13 cellular contexts compared by ENCODE assay signal in the genomic region with DNA sequence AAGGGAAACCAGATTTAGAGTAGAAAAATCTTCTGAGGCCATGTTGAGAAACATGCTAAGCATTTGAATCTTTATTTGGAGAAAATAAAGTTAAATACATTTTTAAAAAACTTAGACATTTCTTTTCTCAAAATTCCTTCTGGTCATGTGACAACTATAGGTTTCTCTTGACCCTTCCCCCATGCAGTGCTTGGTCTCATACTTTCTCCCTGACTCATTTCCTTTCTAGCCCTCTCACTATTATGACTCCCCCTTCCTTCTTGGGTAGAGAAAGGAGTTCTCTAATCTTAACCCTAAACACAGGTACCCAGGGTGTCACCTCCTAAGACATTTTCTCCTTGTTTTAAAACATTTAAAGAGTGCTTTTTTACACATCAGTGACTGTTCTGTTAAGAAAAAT.
DNase-seq lines count a peak whose midpoint lies in the region; ATAC-seq and TF ChIP-seq lines count a peak whose summit lies in the region.
"Had no signal": no experiment of that assay in that cellular context is flagged by ENCODE, and none has a peak within 500 bp of the region (broad histone marks: within the 10 kb centered on the region; RNA-seq: fewer than 3 reads in every experiment).

No MANE protein-coding gene starts in this region.

- no peak overlapping the region for H3K4me3 ChIP-seq in RWPE2 (ENCODE audit: severe bottlenecking)
- H3K4me3 ChIP-seq in fibroblast of pulmonary artery (replicated peaks; ENCODE audit: low read depth, low read length): no peak overlapping the region

- no peak overlapping the region for H3K4me3 Mint-ChIP-seq in stimulated activated naive CD8-positive, alpha-beta T cell treated with anti-CD3 and anti-CD28 coated beads, Interleukin-15, amount 100 ng/mL, for 72 hours
- H3K4me3 Mint-ChIP-seq: activated naive CD8-positive, alpha-beta T cell; T-cell had no signal

- H3K27me3 ChIP-seq in RWPE2 (ENCODE audit: insufficient read depth, poor library complexity, severe bottlenecking): no peaks in the 10 kb centered on the region

- H3K9me3 Mint-ChIP-seq in stimulated activated naive CD8-positive, alpha-beta T cell treated with anti-CD3 and anti-CD28 coated beads, Interleukin-15, amount 100 ng/mL, for 72 hours: no peaks in the 10 kb centered on the region
- H3K9me3 Mint-ChIP-seq: T-cell had no signal

- TF ChIP-seq CTCF in RWPE2 (IDR thresholded peaks at IDR 0.05; ENCODE audit: poor library complexity, severe bottlenecking): no peak
- TF ChIP-seq CTCF in fibroblast of pulmonary artery (IDR thresholded peaks at IDR 0.05; ENCODE audit: low read length, missing control alignments): no peak

- H3K27me3 Mint-ChIP-seq in stimulated activated naive CD8-positive, alpha-beta T cell treated with anti-CD3 and anti-CD28 coated beads, Interleukin-15, amount 100 ng/mL, for 72 hours: peaks cover 8% of the 10 kb centered on the region

- H3K27ac ChIP-seq in RWPE2 (ENCODE audit: poor library complexity, severe bottlenecking): peak overlapping the region; percentile 31

- no peak overlapping the region for H3K27ac Mint-ChIP-seq in stimulated activated naive CD8-positive, alpha-beta T cell treated with anti-CD3 and anti-CD28 coated beads, Interleukin-15, amount 100 ng/mL, for 72 hours
- H3K27ac Mint-ChIP-seq: activated naive CD8-positive, alpha-beta T cell; T-cell had no signal

- ATAC-seq in stimulated activated naive CD8-positive, alpha-beta T cell treated with anti-CD3 and anti-CD28 coated beads, Interleukin-15, amount 100 ng/mL, for 72 hours: peak; percentile 49
- no peak for ATAC-seq in stimulated activated naive CD8-positive, alpha-beta T cell treated with anti-CD3 and anti-CD28 coated beads, Interleukin-15, Interleukin-2, amounts not matched to agents 100 U/mL and 50 U/mL, for 24 hours
- ATAC-seq in RWPE2 (ENCODE audit: low read depth) (peak; percentile 92), HG03095 (IDR thresholded peaks at IDR 0.05; ENCODE audit: unreplicated experiment) (no peak)
- ATAC-seq: T-cell had no signal

- no peak for DNase-seq in stimulated activated naive CD8-positive, alpha-beta T cell treated with anti-CD3 and anti-CD28 coated beads, Interleukin-15, amount 100 ng/mL, for 72 hours
- no peak for DNase-seq in stimulated activated naive CD8-positive, alpha-beta T cell treated with anti-CD3 and anti-CD28 coated beads, Interleukin-15, Interleukin-2, amounts not matched to agents 100 U/mL and 50 U/mL, for 24 hours
- no peak for DNase-seq in RWPE2 (ENCODE audit: low spot score)
- peak; percentile 53 for DNase-seq in fibroblast of pulmonary artery (ENCODE audit: low read depth)
- no peak for DNase-seq in stimulated activated naive CD4-positive, alpha-beta T cell treated with Interleukin-2 at 50 U/mL for 16 hours (lab: John Stamatoyannopoulos, UW)
- no peak for DNase-seq in activated effector memory CD4-positive, alpha-beta T cell treated with Interleukin-2 at 50 U/mL for 16 hours
- no peak for DNase-seq in NCI-H2081 (lab: John Stamatoyannopoulos, UW)
- DNase-seq: effector CD8-positive, alpha-beta T cell; GF-D8; stimulated activated CD4-positive, alpha-beta T cell treated with anti-CD3 and anti-CD28 coated beads, Interleukin-12 subunit alpha, Interleukin-12 subunit beta, amount 100 ng/mL, for 4 hours; T-cell had no signal

- no peaks in the 10 kb centered on the region for H3K36me3 ChIP-seq in RWPE2 (ENCODE audit: low read depth)

- H3K4me1 ChIP-seq in RWPE2 (ENCODE audit: insufficient read depth, poor library complexity, severe bottlenecking): peaks cover 15% of the 10 kb centered on the region

- no peaks in the 10 kb centered on the region for H3K9me3 ChIP-seq in RWPE2 (ENCODE audit: severe bottlenecking)

- no peaks in the 10 kb centered on the region for H3K4me1 Mint-ChIP-seq in stimulated activated naive CD8-positive, alpha-beta T cell treated with anti-CD3 and anti-CD28 coated beads, Interleukin-15, amount 100 ng/mL, for 72 hours
- H3K4me1 Mint-ChIP-seq: T-cell had no signal

Comparison
In these comparisons a context has a peak if more than half of its experiments do, and no peak if none do; other contexts are left out.
1. ATAC-seq: peak in stimulated activated naive CD8-positive, alpha-beta T cell treated with anti-CD3 and anti-CD28 coated beads, Interleukin-15, amount 100 ng/mL, for 72 hours (single experiment) and RWPE2 (single experiment); none in stimulated activated naive CD8-positive, alpha-beta T cell treated with anti-CD3 and anti-CD28 coated beads, Interleukin-15, Interleukin-2, amounts not matched to agents 100 U/mL and 50 U/mL, for 24 hours (single experiment) and HG03095 (single experiment).